ENCODE assay signal across 9 cellular contexts in genomic region chr1:172390620-172391491, GRCh38. TPM values are rescaled to one million over a fixed set of nuclear protein-coding genes. Genes with fewer than 3 reads are reported as not detected.
DNase-seq lines count a peak whose midpoint lies in the region; ATAC-seq, FAIRE-seq and TF ChIP-seq lines count a peak whose summit lies in the region.
"Had no signal": no experiment of that assay in that cellular context is flagged by ENCODE, and none has a peak within 500 bp of the region (broad histone marks: within the 10 kb centered on the region; RNA-seq: fewer than 3 reads in every experiment).

No MANE protein-coding gene starts in this region.

- TF ChIP-seq CTCF in activated CD8-positive, alpha-beta T cell treated with anti-CD3 and anti-CD28 coated beads for 36 hours (IDR thresholded peaks at IDR 0.05): no peak
- no peak for TF ChIP-seq CTCF in endothelial cell of umbilical vein (IDR thresholded peaks at IDR 0.05; ENCODE audit: extremely low read depth in 1 of 2, insufficient read depth in 1 of 2, low read depth in 1 of 2, low read length in 2 of 2)

- H3K36me3 Mint-ChIP-seq in activated CD8-positive, alpha-beta T cell treated with anti-CD3 and anti-CD28 coated beads for 36 hours (ENCODE audit: low read depth): no peaks in the 10 kb centered on the region
- H3K36me3 Mint-ChIP-seq in activated CD8-positive, alpha-beta T cell treated with anti-CD3 and anti-CD28 coated beads, Interleukin-2, amount 10 ng/mL, durations not matched to agents 7 days and 5 days (ENCODE audit: low read depth): peaks cover 16% of the 10 kb centered on the region

- H3K9me3 Mint-ChIP-seq in activated CD8-positive, alpha-beta T cell treated with anti-CD3 and anti-CD28 coated beads for 36 hours: no peaks in the 10 kb centered on the region
- H3K9me3 Mint-ChIP-seq in activated CD8-positive, alpha-beta T cell treated with anti-CD3 and anti-CD28 coated beads, Interleukin-2, amount 10 ng/mL, durations not matched to agents 7 days and 5 days (ENCODE audit: insufficient read depth): no peaks in the 10 kb centered on the region

- no peak for TF ChIP-seq POLR2A in endothelial cell of umbilical vein (IDR thresholded peaks at IDR 0.05; ENCODE audit: low read depth, low read length)

- H2AFZ ChIP-seq in endothelial cell of umbilical vein (ENCODE audit: low read depth, low read length): peak overlapping the region; percentile 72

- intact Hi-C loops in activated CD8-positive, alpha-beta T cell treated with anti-CD3 and anti-CD28 coated beads for 36 hours (cut with micrococcal nuclease): loop anchor here (10.0 kb wide), 3 partner anchors 116 to 386 kb away; no protein-coding TSS in a partner anchor
- intact Hi-C loops in endothelial cell of umbilical vein (cut with micrococcal nuclease): loop anchor here (1.0 kb wide), 1 partner anchor 32 kb away; no protein-coding TSS in a partner anchor

- no peaks in the 10 kb centered on the region for H3K27me3 Mint-ChIP-seq in activated CD8-positive, alpha-beta T cell treated with anti-CD3 and anti-CD28 coated beads for 36 hours
- no peaks in the 10 kb centered on the region for H3K27me3 Mint-ChIP-seq in activated CD8-positive, alpha-beta T cell treated with anti-CD3 and anti-CD28 coated beads, Interleukin-2, amount 10 ng/mL, durations not matched to agents 7 days and 5 days (ENCODE audit: low read depth)

- no peak for DNase-seq in activated CD8-positive, alpha-beta T cell treated with anti-CD3 and anti-CD28 coated beads for 36 hours
- no peak for DNase-seq in activated CD8-positive, alpha-beta T cell treated with anti-CD3 and anti-CD28 coated beads, Interleukin-2, amount 10 ng/mL, durations not matched to agents 7 days and 5 days
- peak; percentile 28 for DNase-seq in endothelial cell of umbilical vein (ENCODE audit: low read depth, low spot score)
- peak; percentile 68 for DNase-seq in pons (ENCODE audit: low spot score)
- no peak for DNase-seq in central memory CD4-positive, alpha-beta T cell
- DNase-seq in NCI-H1436 treated with DMSO at 0.1 percent for 48 hours (lab: John Stamatoyannopoulos, UW): no peak
- no peak for DNase-seq in SIG-M5 treated with dmso at 0.1 percent for 504 hours (lab: John Stamatoyannopoulos, UW; ENCODE audit: unreplicated experiment)

- POLR2A ChIA-PET in activated CD8-positive, alpha-beta T cell treated with anti-CD3 and anti-CD28 coated beads for 36 hours (lab: Charles Lee): interaction anchor here (0.5 kb wide), 1 partner anchor 32 kb away, joined by 3 read pairs; no protein-coding TSS in a partner anchor
- POLR2A ChIA-PET in activated CD8-positive, alpha-beta T cell treated with anti-CD3 and anti-CD28 coated beads, Interleukin-2, amount 10 ng/mL, durations not matched to agents 7 days and 5 days (lab: Charles Lee): interaction anchor here (1.2 kb wide), 1 partner anchor 9 kb away, joined by 5 read pairs; no protein-coding TSS in a partner anchor
- POLR2A ChIA-PET in endothelial cell of umbilical vein (lab: Charles Lee): no interaction called here

- H3K79me2 ChIP-seq in endothelial cell of umbilical vein (ENCODE audit: control insufficient read depth, insufficient read depth, low read length): no peaks in the 10 kb centered on the region

- no TSS peak for BruUV-seq in endothelial cell of umbilical vein (replicated peaks; lab: Mats Ljungman, UMichigan)

- H3K27ac ChIP-seq in endothelial cell of umbilical vein (ENCODE audit: insufficient read depth, low read depth, low read length): no peak overlapping the region

- no peak overlapping the region for H3K4me3 Mint-ChIP-seq in activated CD8-positive, alpha-beta T cell treated with anti-CD3 and anti-CD28 coated beads for 36 hours
- no peak overlapping the region for H3K4me3 Mint-ChIP-seq in activated CD8-positive, alpha-beta T cell treated with anti-CD3 and anti-CD28 coated beads, Interleukin-2, amount 10 ng/mL, durations not matched to agents 7 days and 5 days

- H4K20me1 ChIP-seq in endothelial cell of umbilical vein (replicated peaks; ENCODE audit: control insufficient read depth, extremely low read depth, insufficient read depth, low read length): no peaks in the 10 kb centered on the region

- H3K27ac Mint-ChIP-seq in activated CD8-positive, alpha-beta T cell treated with anti-CD3 and anti-CD28 coated beads for 36 hours: peak overlapping the region; percentile 30
- H3K27ac Mint-ChIP-seq in activated CD8-positive, alpha-beta T cell treated with anti-CD3 and anti-CD28 coated beads, Interleukin-2, amount 10 ng/mL, durations not matched to agents 7 days and 5 days: no peak overlapping the region

- peaks cover 8% of the 10 kb centered on the region for H3K4me1 ChIP-seq in endothelial cell of umbilical vein (ENCODE audit: control insufficient read depth, extremely low read depth, insufficient read depth, low read length)

- ATAC-seq in activated CD8-positive, alpha-beta T cell treated with anti-CD3 and anti-CD28 coated beads for 36 hours: no peak
- no peak for ATAC-seq in activated CD8-positive, alpha-beta T cell treated with anti-CD3 and anti-CD28 coated beads, Interleukin-2, amount 10 ng/mL, durations not matched to agents 7 days and 5 days
- peak; percentile 64 for ATAC-seq in HG03135 (IDR thresholded peaks at IDR 0.05; ENCODE audit: unreplicated experiment)

- H3K36me3 ChIP-seq in endothelial cell of umbilical vein (ENCODE audit: control insufficient read depth in 2 of 2, extremely low read depth in 1 of 2, insufficient read depth in 2 of 2, low read length in 2 of 2): no peaks in the 10 kb centered on the region

- no peak for FAIRE-seq in endothelial cell of umbilical vein (lab: Jason Lieb, UNC)

- peak overlapping the region; percentile 10 for H3K4me2 ChIP-seq in endothelial cell of umbilical vein (ENCODE audit: insufficient read depth, low read length)

- H3K27me3 ChIP-seq in endothelial cell of umbilical vein (ENCODE audit: control insufficient read depth in 2 of 2, insufficient read depth in 2 of 2, low read length in 2 of 2): no peaks in the 10 kb centered on the region

- H3K4me3 ChIP-seq in endothelial cell of umbilical vein (replicated peaks in 1 of 3; ENCODE audit: insufficient read depth in 1 of 3, low read depth in 1 of 3, low read length in 3 of 3): no peak overlapping the region

- no peak overlapping the region for H3K9ac ChIP-seq in endothelial cell of umbilical vein (replicated peaks; ENCODE audit: extremely low read depth, insufficient read depth, low read length)

- H3K9me1 ChIP-seq in endothelial cell of umbilical vein (replicated peaks; ENCODE audit: control insufficient read depth, extremely low read depth, insufficient read depth, low read length): no peaks in the 10 kb centered on the region

- CTCF ChIA-PET in activated CD8-positive, alpha-beta T cell treated with anti-CD3 and anti-CD28 coated beads for 36 hours (lab: Charles Lee): interaction anchor here (1.0 to 2.0 kb wide), 4 partner anchors 9 to 389 kb away, joined by 3 to 9 read pairs (median 4); partner anchors contain the start of gene PIGC
- CTCF ChIA-PET in activated CD8-positive, alpha-beta T cell treated with anti-CD3 and anti-CD28 coated beads, Interleukin-2, amount 10 ng/mL, durations not matched to agents 7 days and 5 days (lab: Charles Lee): interaction anchor here (1.0 to 2.3 kb wide), 3 partner anchors 15 to 301 kb away, joined by 3 to 6 read pairs (median 4); no protein-coding TSS in a partner anchor
- CTCF ChIA-PET in endothelial cell of umbilical vein (lab: Charles Lee): interaction anchor here (1.0 to 3.3 kb wide), 4 partner anchors 8 to 388 kb away, joined by 3 to 10 read pairs (median 6); no protein-coding TSS in a partner anchor

- H3K4me1 Mint-ChIP-seq in activated CD8-positive, alpha-beta T cell treated with anti-CD3 and anti-CD28 coated beads for 36 hours (ENCODE audit: low read depth): peaks cover 37% of the 10 kb centered on the region
- H3K4me1 Mint-ChIP-seq in activated CD8-positive, alpha-beta T cell treated with anti-CD3 and anti-CD28 coated beads, Interleukin-2, amount 10 ng/mL, durations not matched to agents 7 days and 5 days (ENCODE audit: low read depth): peaks cover 40% of the 10 kb centered on the region

- no peaks in the 10 kb centered on the region for H3K9me3 ChIP-seq in endothelial cell of umbilical vein (replicated peaks; ENCODE audit: control insufficient read depth, insufficient read depth, low read length)

- dilution Hi-C loops in endothelial cell of umbilical vein (cut with MboI; ENCODE audit: extremely low pct_ligation_motif_present, low sequenced_read_pairs): no loop called here

TF ChIP-seq in endothelial cell of umbilical vein, 7 proteins besides CTCF, POLR2A, EP300 and RAD21 (continues in another document):
- no peak for TF ChIP-seq MYC (IDR thresholded peaks at IDR 0.05; ENCODE audit: low read depth, low read length)
- no peak for TF ChIP-seq FOS (IDR thresholded peaks at IDR 0.05; ENCODE audit: borderline replicate concordance, insufficient read depth, low read length)
- no peak for TF ChIP-seq EZH2 (IDR thresholded peaks at IDR 0.05; ENCODE audit: borderline replicate concordance, low read depth, low read length, severe bottlenecking)
- no peak for TF ChIP-seq POLR2AphosphoS5 (IDR thresholded peaks at IDR 0.05; ENCODE audit: insufficient read depth, low read depth, low read length)
- no peak for TF ChIP-seq JUN (IDR thresholded peaks at IDR 0.05; ENCODE audit: borderline replicate concordance, insufficient read depth, insufficient read length, low read depth)

RNA-seq across cellular contexts. Expression of gene C1orf105, which starts 29.6 kb away (rescaled TPM):
- not detected for total RNA-seq in activated CD8-positive, alpha-beta T cell treated with anti-CD3 and anti-CD28 coated beads for 36 hours
- total RNA-seq in activated CD8-positive, alpha-beta T cell treated with anti-CD3 and anti-CD28 coated beads, Interleukin-2, amount 10 ng/mL, durations not matched to agents 7 days and 5 days: not detected
- not detected in 2 replicates for total RNA-seq in endothelial cell of umbilical vein
- not detected in 2 replicates for polyA plus RNA-seq in endothelial cell of umbilical vein
- not detected in 2 replicates for polyA plus RNA-seq in endothelial cell of umbilical vein (2011; cell fraction: cytosol; rRNA removed)
- polyA plus RNA-seq in endothelial cell of umbilical vein (2011; cell fraction: nucleus; rRNA removed): not detected in 2 replicates
- polyA plus RNA-seq in endothelial cell of umbilical vein (2012): not detected in 2 replicates
- polyA minus RNA-seq in endothelial cell of umbilical vein: not detected in 2 replicates
- not detected for polyA minus RNA-seq in endothelial cell of umbilical vein (2011; cell fraction: cytosol; rRNA and poly(A)+ RNA removed)
- not detected in 2 replicates for polyA minus RNA-seq in endothelial cell of umbilical vein (2011; cell fraction: nucleus; rRNA and poly(A)+ RNA removed)
- polyA plus RNA-seq: AG04450 had no signal

RNA-seq across cellular contexts. Expression of gene PIGC, which starts 53.0 kb away (rescaled TPM):
- 10 to 100 TPM; 17.8 to 19.5 TPM for total RNA-seq in activated CD8-positive, alpha-beta T cell treated with anti-CD3 and anti-CD28 coated beads for 36 hours
- 10 to 100 TPM; 25.4 to 27.0 TPM for total RNA-seq in activated CD8-positive, alpha-beta T cell treated with anti-CD3 and anti-CD28 coated beads, Interleukin-2, amount 10 ng/mL, durations not matched to agents 7 days and 5 days
- 15.9 and 16.1 TPM in 2 replicates for total RNA-seq in endothelial cell of umbilical vein
- 23.6 and 25.8 TPM in 2 replicates for polyA plus RNA-seq in endothelial cell of umbilical vein
- 17.3 TPM in 2 replicates for polyA plus RNA-seq in endothelial cell of umbilical vein (2011; cell fraction: cytosol; rRNA removed)
- polyA plus RNA-seq in endothelial cell of umbilical vein (2011; cell fraction: nucleus; rRNA removed): 10.3 and 14.0 TPM in 2 replicates
- polyA plus RNA-seq in endothelial cell of umbilical vein (2012): 13.9 and 18.1 TPM in 2 replicates
- 26.8 and 28.2 TPM in 2 replicates for polyA minus RNA-seq in endothelial cell of umbilical vein
- 18.7 TPM for polyA minus RNA-seq in endothelial cell of umbilical vein (2011; cell fraction: cytosol; rRNA and poly(A)+ RNA removed)
- polyA minus RNA-seq in endothelial cell of umbilical vein (2011; cell fraction: nucleus; rRNA and poly(A)+ RNA removed): 10.3 and 13.6 TPM in 2 replicates

Comparison
In these comparisons a context has a peak if more than half of its experiments do, and no peak if none do; other contexts are left out.
1. DNase-seq: peak in endothelial cell of umbilical vein (single experiment) and pons (single experiment); none in activated CD8-positive, alpha-beta T cell treated with anti-CD3 and anti-CD28 coated beads for 36 hours (single experiment), activated CD8-positive, alpha-beta T cell treated with anti-CD3 and anti-CD28 coated beads, Interleukin-2, amount 10 ng/mL, durations not matched to agents 7 days and 5 days (single experiment), central memory CD4-positive, alpha-beta T cell (single experiment), NCI-H1436 treated with DMSO at 0.1 percent for 48 hours (single experiment) and SIG-M5 treated with dmso at 0.1 percent for 504 hours (single experiment).